26 cellular contexts compared by ENCODE assay signal in the genomic region with DNA sequence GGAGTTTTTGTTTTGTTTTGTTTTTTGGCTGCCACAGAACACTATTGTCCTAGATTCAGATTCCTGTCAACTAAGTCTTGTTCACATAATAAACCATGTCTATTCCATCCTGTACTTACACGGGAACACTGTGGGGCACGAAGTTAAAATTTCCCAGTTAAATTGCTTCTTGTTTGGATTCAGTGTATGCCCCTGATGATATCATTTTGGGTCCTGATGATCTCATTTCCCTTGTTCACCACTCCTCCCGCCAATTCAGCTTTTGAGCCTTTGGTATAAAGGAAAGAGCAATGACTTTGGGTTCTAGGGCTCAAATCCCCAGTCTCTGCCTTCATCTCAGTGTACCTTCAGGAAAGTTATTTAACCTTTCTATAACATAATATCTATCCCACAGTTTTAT.
"Had no signal": no experiment of that assay in that cellular context is flagged by ENCODE, and none has a peak within 500 bp of the region (broad histone marks: within the 10 kb centered on the region; RNA-seq: fewer than 3 reads in every experiment).

No MANE protein-coding gene starts in this region.

- H3K4me3 Mint-ChIP-seq: natural killer cell; nephron; neural progenitor cell; stimulated activated effector memory CD8-positive, alpha-beta T cell treated with anti-CD3 and anti-CD28 coated beads, Interleukin-12 subunit alpha, Interleukin-12 subunit beta, amount 100 ng/mL, for 72 hours; stimulated activated naive B cell treated with anti-CD40 and anti-IgM and Interleukin-4, amounts not matched to agents 10 μg/mL and 1 μg/mL and 100 μg/mL, for 72 hours; stimulated activated naive CD8-positive, alpha-beta T cell treated with anti-CD3 and anti-CD28 coated beads, Interleukin-15, Interleukin-2, amounts not matched to agents 100 ng/mL and 50 ng/mL, for 24 hours had no signal

- H3K27me3 ChIP-seq: neural progenitor cell, pancreas, right lobe of liver, sigmoid colon, stomach, thyroid gland, tibial nerve, upper lobe of left lung, vagina had no signal

- H3K9ac ChIP-seq: neural progenitor cell had no signal

- H2AFZ ChIP-seq: neural progenitor cell had no signal

- DNase-seq: natural killer cell; occipital lobe; pancreas; right cardiac atrium; right lobe of liver; sigmoid colon; small intestine; stimulated activated CD4-positive, alpha-beta T cell treated with anti-CD3 and anti-CD28 coated beads, Interleukin-15, amount 100 ng/mL, for 24 hours; stimulated activated CD4-positive, alpha-beta T cell treated with anti-CD3 and anti-CD28 coated beads, Interleukin-2, amount 100 ng/mL, for 24 hours; stimulated activated CD4-positive, alpha-beta T cell treated with anti-CD3 and anti-CD28 coated beads, Interleukin-2, amount 100 ng/mL, for 48 hours; stimulated activated CD4-positive, alpha-beta T cell treated with anti-CD3 and anti-CD28 coated beads, Interleukin-4, amount 100 ng/mL, for 24 hours; stimulated activated naive B cell treated with anti-CD40 and anti-IgM and Interleukin-4, amounts not matched to agents 10 μg/mL and 1 μg/mL and 100 μg/mL, for 72 hours; stimulated activated naive CD4-positive, alpha-beta T cell treated with Interleukin-2 at 50 U/mL for 16 hours; stomach; thyroid gland; trophoblast cell; upper lobe of left lung had no signal

- H3K36me3 Mint-ChIP-seq: natural killer cell; neural progenitor cell; stimulated activated effector memory CD8-positive, alpha-beta T cell treated with anti-CD3 and anti-CD28 coated beads, Interleukin-12 subunit alpha, Interleukin-12 subunit beta, amount 100 ng/mL, for 72 hours; stimulated activated naive B cell treated with anti-CD40 and anti-IgM and Interleukin-4, amounts not matched to agents 10 μg/mL and 1 μg/mL and 100 μg/mL, for 72 hours had no signal

- H3K4me1 ChIP-seq: neural progenitor cell, pancreas, prostate gland, right lobe of liver, sigmoid colon, vagina had no signal

- H3K9me3 Mint-ChIP-seq: natural killer cell; neural progenitor cell; stimulated activated effector memory CD8-positive, alpha-beta T cell treated with anti-CD3 and anti-CD28 coated beads, Interleukin-12 subunit alpha, Interleukin-12 subunit beta, amount 100 ng/mL, for 72 hours; stimulated activated naive B cell treated with anti-CD40 and anti-IgM and Interleukin-4, amounts not matched to agents 10 μg/mL and 1 μg/mL and 100 μg/mL, for 72 hours; stimulated activated naive CD8-positive, alpha-beta T cell treated with anti-CD3 and anti-CD28 coated beads, Interleukin-15, Interleukin-2, amounts not matched to agents 100 ng/mL and 50 ng/mL, for 24 hours had no signal

- H3K4me2 ChIP-seq: neural progenitor cell had no signal

- H3K27ac Mint-ChIP-seq: natural killer cell; nephron; neural progenitor cell; stimulated activated effector memory CD8-positive, alpha-beta T cell treated with anti-CD3 and anti-CD28 coated beads, Interleukin-12 subunit alpha, Interleukin-12 subunit beta, amount 100 ng/mL, for 72 hours; stimulated activated naive B cell treated with anti-CD40 and anti-IgM and Interleukin-4, amounts not matched to agents 10 μg/mL and 1 μg/mL and 100 μg/mL, for 72 hours; stimulated activated naive CD8-positive, alpha-beta T cell treated with anti-CD3 and anti-CD28 coated beads, Interleukin-15, Interleukin-2, amounts not matched to agents 100 ng/mL and 50 ng/mL, for 24 hours had no signal

- H3K4me1 Mint-ChIP-seq: neural progenitor cell; stimulated activated effector memory CD8-positive, alpha-beta T cell treated with anti-CD3 and anti-CD28 coated beads, Interleukin-12 subunit alpha, Interleukin-12 subunit beta, amount 100 ng/mL, for 72 hours; stimulated activated naive B cell treated with anti-CD40 and anti-IgM and Interleukin-4, amounts not matched to agents 10 μg/mL and 1 μg/mL and 100 μg/mL, for 72 hours had no signal

- FAIRE-seq: pancreas, small intestine, urothelium cell line had no signal

- H3K4me3 ChIP-seq: neural progenitor cell, pancreas, prostate gland, right lobe of liver, sigmoid colon, stomach, thoracic aorta, thyroid gland, tibial nerve, upper lobe of left lung, vagina had no signal

- H3K9me3 ChIP-seq: pancreas, prostate gland, right lobe of liver, sigmoid colon, stomach, thoracic aorta, thyroid gland, tibial nerve, upper lobe of left lung, vagina had no signal

- H3K27ac ChIP-seq: neural progenitor cell, pancreas, prostate gland, right lobe of liver, sigmoid colon, stomach, thoracic aorta, thyroid gland, tibial nerve, upper lobe of left lung, vagina had no signal

- H3K27me3 Mint-ChIP-seq: stimulated activated naive CD8-positive, alpha-beta T cell treated with anti-CD3 and anti-CD28 coated beads, Interleukin-15, Interleukin-2, amounts not matched to agents 100 ng/mL and 50 ng/mL, for 24 hours had no signal

- ATAC-seq: natural killer cell; pancreas; right cardiac atrium; right lobe of liver; stimulated activated effector memory CD8-positive, alpha-beta T cell treated with anti-CD3 and anti-CD28 coated beads, Interleukin-12 subunit alpha, Interleukin-12 subunit beta, amount 100 ng/mL, for 72 hours; stimulated activated naive B cell treated with anti-CD40 and anti-IgM and Interleukin-4, amounts not matched to agents 10 μg/mL and 1 μg/mL and 100 μg/mL, for 72 hours had no signal

- H3K36me3 ChIP-seq: neural progenitor cell, pancreas, prostate gland, right lobe of liver, sigmoid colon, stomach, thoracic aorta, thyroid gland, tibial nerve, upper lobe of left lung, vagina had no signal
